ENCODE assay signal across 25 cellular contexts in genomic region chr1:173432331-173432730, GRCh38.
"Had no signal": no experiment of that assay in that cellular context is flagged by ENCODE, and none has a peak within 500 bp of the region (broad histone marks: within the 10 kb centered on the region; RNA-seq: fewer than 3 reads in every experiment).

No MANE protein-coding gene starts in this region.

- H3K27me3 ChIP-seq: neutrophil, right lobe of liver, sigmoid colon, stomach, thyroid gland, tibial nerve, upper lobe of right lung, uterus had no signal

- ATAC-seq: naive thymus-derived CD8-positive, alpha-beta T cell; natural killer cell treated with Interleukin-12 subunit alpha and Interleukin-12 subunit beta and Interleukin-15 and Interleukin-18, amount 100 ng/mL, for 72 hours; psoas muscle; right cardiac atrium; right lobe of liver; stimulated activated effector memory CD8-positive, alpha-beta T cell treated with anti-CD3 and anti-CD28 coated beads, Interleukin-12 subunit alpha, Interleukin-12 subunit beta, amount 100 ng/mL, for 72 hours; stimulated activated naive B cell treated with anti-CD40 and anti-IgM and Interleukin-4, amounts not matched to agents 10 μg/mL and 1 μg/mL and 100 μg/mL, for 72 hours; upper lobe of right lung had no signal

- FAIRE-seq: small intestine had no signal

- H3K4me1 ChIP-seq: parathyroid adenoma, right lobe of liver had no signal

- H3K79me2 ChIP-seq: parathyroid adenoma had no signal

- H3K36me3 ChIP-seq: right lobe of liver, sigmoid colon, stomach, thoracic aorta, thyroid gland, upper lobe of right lung, uterus had no signal

- H3K9me3 ChIP-seq: neutrophil, psoas muscle, right lobe of liver, sigmoid colon, stomach, thoracic aorta, thyroid gland, tibial nerve, upper lobe of right lung, uterus had no signal

- H3K4me3 ChIP-seq: psoas muscle, right lobe of liver, sigmoid colon, stomach, thoracic aorta, thyroid gland, tibial nerve, upper lobe of right lung, uterus had no signal

- H3K27ac ChIP-seq: neutrophil, parathyroid adenoma, psoas muscle, right lobe of liver, thoracic aorta, thyroid gland, upper lobe of right lung, uterus had no signal

- H3K9ac ChIP-seq: parathyroid adenoma had no signal

- H2AFZ ChIP-seq: parathyroid adenoma had no signal

- DNase-seq: naive thymus-derived CD8-positive, alpha-beta T cell; nephron progenitor cell; nucleus accumbens; posterior cingulate gyrus; psoas muscle; right cardiac atrium; right lobe of liver; sigmoid colon; small intestine; stimulated activated CD4-positive, alpha-beta T cell treated with anti-CD3 and anti-CD28 coated beads, Interleukin-15, amount 100 ng/mL, for 24 hours; stimulated activated CD4-positive, alpha-beta T cell treated with anti-CD3 and anti-CD28 coated beads, Interleukin-2, amount 100 ng/mL, for 24 hours; stimulated activated CD4-positive, alpha-beta T cell treated with anti-CD3 and anti-CD28 coated beads, Interleukin-2, amount 100 ng/mL, for 48 hours; stimulated activated CD4-positive, alpha-beta T cell treated with anti-CD3 and anti-CD28 coated beads, Interleukin-4, amount 100 ng/mL, for 24 hours; stimulated activated naive B cell treated with anti-CD40 and anti-IgM and Interleukin-4, amounts not matched to agents 10 μg/mL and 1 μg/mL and 100 μg/mL, for 72 hours; stimulated activated naive CD4-positive, alpha-beta T cell treated with Interleukin-2 at 50 U/mL for 16 hours; stomach; thyroid gland; upper lobe of right lung; uterus had no signal
